In genomic region chr1:66769512-66770229, GRCh38 we compare ENCODE assay signal across 14 cellular contexts. TPM values are rescaled to one million over a fixed set of nuclear protein-coding genes. Genes with fewer than 3 reads are reported as not detected.
DNase-seq lines count a peak whose midpoint lies in the region; ATAC-seq and TF ChIP-seq lines count a peak whose summit lies in the region.
"Had no signal": no experiment of that assay in that cellular context is flagged by ENCODE, and none has a peak within 500 bp of the region (broad histone marks: within the 10 kb centered on the region; RNA-seq: fewer than 3 reads in every experiment).

No MANE protein-coding gene starts in this region.

- H3K4me3 Mint-ChIP-seq in CD4-positive, alpha-beta memory T cell, result peak overlapping the region; percentile 73 to 88 (median 82)
- H3K4me3 Mint-ChIP-seq in central memory CD8-positive, alpha-beta T cell, result peak overlapping the region; percentile 55

- peak overlapping the region; percentile 21; the same call in 1 of the 2 replicates for H3K4me2 ChIP-seq in PC-9

- no peaks in the 10 kb centered on the region for H3K9me3 ChIP-seq in CD4-positive, alpha-beta memory T cell (ENCODE audit: control insufficient read depth in 1 of 2, low read length in 2 of 2)
- H3K9me3 ChIP-seq in HEK293 (ENCODE audit: control insufficient read depth, insufficient read depth, low read depth, low read length) (no peaks in the 10 kb centered on the region), PC-9 (ENCODE audit: insufficient read depth, low read depth) (no peaks in the 10 kb centered on the region)
- H3K9me3 ChIP-seq: Caco-2, esophagus squamous epithelium, suprapubic skin had no signal

- H2AFZ ChIP-seq in PC-9, result 0 out of 2 replicates have a peak overlapping the region, but pooled peaks have one; percentile 17

- H3K27ac ChIP-seq in CD4-positive, alpha-beta memory T cell (ENCODE audit: low read depth, low read length), result peak overlapping the region; percentile 40
- H3K27ac ChIP-seq in HEK293 (ENCODE audit: extremely low read depth, low read depth, low read length) (no peak overlapping the region), PC-9 (no peak overlapping the region), dorsolateral prefrontal cortex (no peak overlapping the region)
- H3K27ac ChIP-seq: esophagus squamous epithelium, suprapubic skin had no signal

- TF ChIP-seq CTCF in HEK293 (tag by site-specific recombination; IDR thresholded peaks at IDR 0.05), result no peak
- no peak for TF ChIP-seq CTCF in PC-9 (conservative IDR thresholded peaks at IDR 0.05)
- no peak for TF ChIP-seq CTCF in dorsolateral prefrontal cortex (IDR thresholded peaks at IDR 0.05 in 54 of 56, conservative IDR thresholded peaks at IDR 0.05 in 2 of 56; ENCODE audit: low read depth in 1 of 56, partially characterized antibody in 56 of 56)

- POLR2A ChIA-PET in CD4-positive, alpha-beta memory T cell (lab: Charles Lee; ENCODE audit: partially characterized antibody), result interaction anchor here (0.6 to 1.7 kb wide), 3 partner anchors 155 to 469 kb away, joined by 3 to 10 read pairs (median 10); partner anchors contain the start of genes DNAI4 and MIER1
- POLR2A ChIA-PET in HEK293 (lab: Yijun Ruan, JAX) (interaction anchor here (0.6 kb wide), 1 partner anchor 21 kb away, joined by 7 read pairs; no protein-coding TSS in a partner anchor), PC-9 (lab: Charles Lee; ENCODE audit: unreplicated experiment) (no interaction called here)

- H3K36me3 ChIP-seq in CD4-positive, alpha-beta memory T cell (ENCODE audit: insufficient read depth, low read length), result no peaks in the 10 kb centered on the region
- H3K36me3 ChIP-seq in HEK293 (ENCODE audit: control insufficient read depth in 2 of 2, insufficient read depth in 1 of 2, low read length in 2 of 2) (no peaks in the 10 kb centered on the region), PC-9 (ENCODE audit: low read depth) (no peaks in the 10 kb centered on the region)
- H3K36me3 ChIP-seq: esophagus squamous epithelium, suprapubic skin had no signal

- H3K27me3 ChIP-seq in CD4-positive, alpha-beta memory T cell (ENCODE audit: insufficient read depth, low read length), result no peaks in the 10 kb centered on the region
- H3K27me3 ChIP-seq in PC-9 (ENCODE audit: insufficient read depth, low read depth) (no peaks in the 10 kb centered on the region), dorsolateral prefrontal cortex (no peaks in the 10 kb centered on the region)
- H3K27me3 ChIP-seq: esophagus squamous epithelium, suprapubic skin had no signal

- H3K9me3 Mint-ChIP-seq in CD4-positive, alpha-beta memory T cell, result no peaks in the 10 kb centered on the region
- no peaks in the 10 kb centered on the region for H3K9me3 Mint-ChIP-seq in central memory CD8-positive, alpha-beta T cell

- H4K20me1 ChIP-seq in PC-9 (ENCODE audit: insufficient read depth), result no peaks in the 10 kb centered on the region

- H3K9me2 ChIP-seq in PC-9 (ENCODE audit: insufficient read depth), result no peaks in the 10 kb centered on the region

- peak overlapping the region; percentile 29 to 66 for H3K4me3 ChIP-seq in CD4-positive, alpha-beta memory T cell (ENCODE audit: low read length in 2 of 2)
- no peak overlapping the region for H3K4me3 ChIP-seq in HEK293 (ENCODE audit: low read depth, low read length)
- no peak overlapping the region for H3K4me3 ChIP-seq in PC-9
- no peak overlapping the region for H3K4me3 ChIP-seq in dorsolateral prefrontal cortex
- H3K4me3 ChIP-seq: esophagus squamous epithelium, suprapubic skin had no signal

- H3K27ac Mint-ChIP-seq in CD4-positive, alpha-beta memory T cell, result peak overlapping the region; percentile 13 to 91 (median 70)
- H3K27ac Mint-ChIP-seq in central memory CD8-positive, alpha-beta T cell (ENCODE audit: low read depth), result peak overlapping the region; percentile 47

- no peaks in the 10 kb centered on the region for H3K36me3 Mint-ChIP-seq in CD4-positive, alpha-beta memory T cell
- no peaks in the 10 kb centered on the region for H3K36me3 Mint-ChIP-seq in central memory CD8-positive, alpha-beta T cell (ENCODE audit: insufficient read depth)

- H3F3A ChIP-seq in PC-9 (ENCODE audit: insufficient read depth, low read depth), result no peaks in the 10 kb centered on the region

- BruUV-seq in PC-9 (replicated peaks; lab: Mats Ljungman, UMichigan), result no TSS peak

- CTCF ChIA-PET in CD4-positive, alpha-beta memory T cell (lab: Charles Lee; ENCODE audit: partially characterized antibody), result interaction anchor here (1.1 to 1.6 kb wide), 6 partner anchors 10 to 441 kb away, joined by 3 to 8 read pairs (median 6); no protein-coding TSS in a partner anchor
- CTCF ChIA-PET in HEK293 (lab: Yijun Ruan, JAX) (interaction anchor here (0.6 to 0.9 kb wide), 3 partner anchors 227 to 539 kb away, joined by 3 to 4 read pairs (median 3); no protein-coding TSS in a partner anchor), PC-9 (lab: Charles Lee) (no interaction called here)

- no peaks in the 10 kb centered on the region for H3K79me2 ChIP-seq in PC-9 (ENCODE audit: low read depth)

- H3K4me1 Mint-ChIP-seq in CD4-positive, alpha-beta memory T cell, result peaks cover 19 to 28% (median 24%) of the 10 kb centered on the region in 4 donors
- H3K4me1 Mint-ChIP-seq in central memory CD8-positive, alpha-beta T cell, result peaks cover 20% of the 10 kb centered on the region

- peak; percentile 36 to 56 (median 43) for DNase-seq in CD4-positive, alpha-beta memory T cell
- DNase-seq in PC-9 (no peak), NCI-H526 (lab: John Stamatoyannopoulos, UW) (no peak), dorsolateral prefrontal cortex (no peak)
- DNase-seq in central memory CD8-positive, alpha-beta T cell (ENCODE audit: low spot score in 2 of 2), result no peak
- DNase-seq: activated gamma-delta T cell treated with Interleukin-2 at 50 U/mL for 16 hours, Caco-2, esophagus squamous epithelium, HCEC 1CT, NCI-H187 treated with DMSO at 0.1 percent for 48 hours had no signal

- H3K27me3 Mint-ChIP-seq in CD4-positive, alpha-beta memory T cell, result no peaks in the 10 kb centered on the region
- no peaks in the 10 kb centered on the region for H3K27me3 Mint-ChIP-seq in central memory CD8-positive, alpha-beta T cell

- intact Hi-C loops in CD4-positive, alpha-beta memory T cell (cut with micrococcal nuclease), result loop anchor here (2.0 to 10.0 kb wide), 4 partner anchors 155 to 665 kb away; partner anchors contain the start of genes DNAI4, MIER1, SERBP1 and SLC35D1
- intact Hi-C loops in PC-9 (cut with micrococcal nuclease; ENCODE audit: unreplicated experiment) (loop anchor here (5.0 to 10.0 kb wide), 3 partner anchors 225 to 733 kb away; no protein-coding TSS in a partner anchor), dorsolateral prefrontal cortex (cut with DNase I) (loop anchor here (5.0 to 10.0 kb wide), 3 partner anchors 378 to 735 kb away; no protein-coding TSS in a partner anchor)

- H3K4me1 ChIP-seq in CD4-positive, alpha-beta memory T cell (ENCODE audit: insufficient read depth, low read length), result peaks cover 22% of the 10 kb centered on the region
- no peaks in the 10 kb centered on the region for H3K4me1 ChIP-seq in HEK293 (ENCODE audit: control insufficient read depth, insufficient read depth, low read length)
- H3K4me1 ChIP-seq in PC-9 (replicated peaks; ENCODE audit: insufficient read depth), result no peaks in the 10 kb centered on the region
- H3K4me1 ChIP-seq: Caco-2, esophagus squamous epithelium, suprapubic skin had no signal

- peak; percentile 73 for ATAC-seq in central memory CD8-positive, alpha-beta T cell (replicated peaks; ENCODE audit: extremely low read depth, poor library complexity, severe bottlenecking)
- ATAC-seq in HG03460 (IDR thresholded peaks at IDR 0.05; ENCODE audit: unreplicated experiment) (no peak), GM18907 (IDR thresholded peaks at IDR 0.05; ENCODE audit: unreplicated experiment) (no peak)

TF ChIP-seq in HEK293, 187 proteins besides CTCF, POLR2A, EP300 and RAD21:
- TF ChIP-seq ZNF391 (tag by site-specific recombination; IDR thresholded peaks at IDR 0.05; ENCODE audit: borderline replicate concordance, low read depth) (no peak), ZNF239 (tag by site-specific recombination; IDR thresholded peaks at IDR 0.05) (no peak), GLIS1 (tag by site-specific recombination; IDR thresholded peaks at IDR 0.05) (no peak)
- TF ChIP-seq, protein P1, sequence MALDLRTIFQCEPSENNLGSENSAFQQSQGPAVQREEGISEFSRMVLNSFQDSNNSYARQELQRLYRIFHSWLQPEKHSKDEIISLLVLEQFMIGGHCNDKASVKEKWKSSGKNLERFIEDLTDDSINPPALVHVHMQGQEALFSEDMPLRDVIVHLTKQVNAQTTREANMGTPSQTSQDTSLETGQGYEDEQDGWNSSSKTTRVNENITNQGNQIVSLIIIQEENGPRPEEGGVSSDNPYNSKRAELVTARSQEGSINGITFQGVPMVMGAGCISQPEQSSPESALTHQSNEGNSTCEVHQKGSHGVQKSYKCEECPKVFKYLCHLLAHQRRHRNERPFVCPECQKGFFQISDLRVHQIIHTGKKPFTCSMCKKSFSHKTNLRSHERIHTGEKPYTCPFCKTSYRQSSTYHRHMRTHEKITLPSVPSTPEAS (tag by site-specific recombination; IDR thresholded peaks at IDR 0.05), result 0 out of 2 replicates have a peak, but pooled peaks have one; percentile 12

RNA-seq across cellular contexts. Expression of gene DYNLT5, which starts 17.4 kb away (rescaled TPM):
- not detected for total RNA-seq in CD4-positive, alpha-beta memory T cell
- not detected for polyA plus RNA-seq in CD4-positive, alpha-beta memory T cell
- not detected in 2 replicates for total RNA-seq in PC-9 (2021)
- 10 to 100 TPM in 16 of 120 experiments, 1 to 10 TPM in 104; 1.7 to 15.6 (median 6.2) TPM for total RNA-seq in dorsolateral prefrontal cortex
- total RNA-seq: Caco-2 had no signal

RNA-seq across cellular contexts. Expression of gene INSL5, which starts 31.4 kb away (rescaled TPM):
- not detected for total RNA-seq in CD4-positive, alpha-beta memory T cell
- polyA plus RNA-seq in CD4-positive, alpha-beta memory T cell, result not detected
- not detected in 2 replicates for total RNA-seq in PC-9 (2021)
- total RNA-seq in dorsolateral prefrontal cortex, result 1 to 10 TPM in 7 of 120 experiments, under 1 TPM in 9, not detected in 104; 0.76 to 1.7 (median 0.94) TPM
- total RNA-seq: Caco-2, esophagus squamous epithelium, suprapubic skin had no signal

Comparison
In these comparisons a context has a peak if more than half of its experiments do, and no peak if none do; other contexts are left out.
1. DNase-seq: peak in CD4-positive, alpha-beta memory T cell (5 of 5); none in PC-9 (0 of 2), central memory CD8-positive, alpha-beta T cell (0 of 2), NCI-H526 (0 of 2) and dorsolateral prefrontal cortex (0 of 10).
2. H3K4me3 ChIP-seq: peak in CD4-positive, alpha-beta memory T cell (2 of 2); none in HEK293 (single experiment), PC-9 (single experiment) and dorsolateral prefrontal cortex (0 of 59).